In genomic region chr17:19766421-19767270, GRCh38 we compare ENCODE assay signal across 9 cellular contexts. TPM values are rescaled to one million over a fixed set of nuclear protein-coding genes. Genes with fewer than 3 reads are reported as not detected.
DNase-seq lines count a peak whose midpoint lies in the region; ATAC-seq and TF ChIP-seq lines count a peak whose summit lies in the region.
"Had no signal": no experiment of that assay in that cellular context is flagged by ENCODE, and none has a peak within 500 bp of the region (broad histone marks: within the 10 kb centered on the region; RNA-seq: fewer than 3 reads in every experiment).

No MANE protein-coding gene starts in this region.

- peaks cover 4% of the 10 kb centered on the region for H3K4me1 ChIP-seq in foreskin keratinocyte
- H3K4me1 ChIP-seq in tibial nerve, result peaks cover 0 to 48% (median 8%) of the 10 kb centered on the region in 4 donors
- H3K4me1 ChIP-seq: BLaER1 had no signal

- no peaks in the 10 kb centered on the region for H3K27me3 Mint-ChIP-seq in activated T-helper 2 cell treated with anti-CD3 and anti-CD28 coated beads, Interferon-gamma antibody, Interleukin-2, Interleukin-4, amounts not matched to agents 10 μg/mL and 5 μg/mL and 100 μg/mL, durations not matched to agents 14 hours and 24 hours and 36 hours (ENCODE audit: low read depth)
- H3K27me3 Mint-ChIP-seq in osteocyte (ENCODE audit: unreplicated experiment), result no peaks in the 10 kb centered on the region

- TF ChIP-seq CTCF in RWPE1 (conservative IDR thresholded peaks at IDR 0.05; ENCODE audit: low read depth), result peak; percentile 97
- TF ChIP-seq CTCF in foreskin keratinocyte (conservative IDR thresholded peaks at IDR 0.05), result peak; percentile 96
- TF ChIP-seq CTCF in osteocyte (IDR thresholded peaks at IDR 0.05), result peak; percentile 99
- peak; percentile 92 to 97 (median 97) for TF ChIP-seq CTCF in tibial nerve (IDR thresholded peaks at IDR 0.05)

- CTCF ChIA-PET in RWPE1 (lab: Yijun Ruan, JAX), result interaction anchor here (0.5 to 2.0 kb wide), 27 partner anchors 9 to 427 kb away, joined by 3 to 13 read pairs (median 4); partner anchors contain the start of genes B9D1 and SLC47A1

- peaks cover 0 to 5% (median 0%) of the 10 kb centered on the region in 3 donors for H3K36me3 ChIP-seq in tibial nerve
- H3K36me3 ChIP-seq: BLaER1 had no signal

- POLR2A ChIA-PET in RWPE1 (lab: Yijun Ruan, JAX; ENCODE audit: low non-redundant PET), result no interaction called here

- H3K27ac Mint-ChIP-seq in activated T-helper 2 cell treated with anti-CD3 and anti-CD28 coated beads, Interferon-gamma antibody, Interleukin-2, Interleukin-4, amounts not matched to agents 10 μg/mL and 5 μg/mL and 100 μg/mL, durations not matched to agents 14 hours and 24 hours and 36 hours, result no peak overlapping the region
- no peak overlapping the region for H3K27ac Mint-ChIP-seq in osteocyte (ENCODE audit: unreplicated experiment)

- no peak overlapping the region for H3K4me3 ChIP-seq in tibial nerve
- H3K4me3 ChIP-seq: BLaER1 had no signal

- no peaks in the 10 kb centered on the region for H3K9me3 Mint-ChIP-seq in activated T-helper 2 cell treated with anti-CD3 and anti-CD28 coated beads, Interferon-gamma antibody, Interleukin-2, Interleukin-4, amounts not matched to agents 10 μg/mL and 5 μg/mL and 100 μg/mL, durations not matched to agents 14 hours and 24 hours and 36 hours
- H3K9me3 Mint-ChIP-seq in osteocyte (ENCODE audit: unreplicated experiment), result no peaks in the 10 kb centered on the region

- DNase-seq in NCI-H1417 (lab: John Stamatoyannopoulos, UW) (peak; percentile 26 to 65 (median 48)), NCI-H1417 treated with DMSO at 0.1 percent for 48 hours (lab: John Stamatoyannopoulos, UW) (no peak), HuH-7.5 (ENCODE audit: low spot score) (peak; percentile 71), RWPE1 (ENCODE audit: low spot score) (peak; percentile 69), foreskin keratinocyte (peak in 1 of 2 donors; percentile 25), osteocyte (ENCODE audit: extremely low spot score, unreplicated experiment) (peak; percentile 94), tibial nerve (ENCODE audit: low spot score in 2 of 2) (peak; percentile 70 to 79)
- DNase-seq in activated T-helper 2 cell treated with anti-CD3 and anti-CD28 coated beads, Interferon-gamma antibody, Interleukin-2, Interleukin-4, amounts not matched to agents 10 μg/mL and 5 μg/mL and 100 μg/mL, durations not matched to agents 14 hours and 24 hours and 36 hours (ENCODE audit: low spot score), result peak; percentile 61

- H3K4me1 Mint-ChIP-seq in activated T-helper 2 cell treated with anti-CD3 and anti-CD28 coated beads, Interferon-gamma antibody, Interleukin-2, Interleukin-4, amounts not matched to agents 10 μg/mL and 5 μg/mL and 100 μg/mL, durations not matched to agents 14 hours and 24 hours and 36 hours (ENCODE audit: low read depth), result peaks cover 8% of the 10 kb centered on the region
- peaks cover 2% of the 10 kb centered on the region for H3K4me1 Mint-ChIP-seq in osteocyte (ENCODE audit: unreplicated experiment)

- no peak for TF ChIP-seq POLR2A in tibial nerve (IDR thresholded peaks at IDR 0.05)

- ATAC-seq in foreskin keratinocyte, result peak; percentile 84

- H3K36me3 Mint-ChIP-seq in activated T-helper 2 cell treated with anti-CD3 and anti-CD28 coated beads, Interferon-gamma antibody, Interleukin-2, Interleukin-4, amounts not matched to agents 10 μg/mL and 5 μg/mL and 100 μg/mL, durations not matched to agents 14 hours and 24 hours and 36 hours (ENCODE audit: low read depth), result no peaks in the 10 kb centered on the region
- H3K36me3 Mint-ChIP-seq in osteocyte (ENCODE audit: unreplicated experiment), result peaks cover 5% of the 10 kb centered on the region

- no peaks in the 10 kb centered on the region for H3K9me3 ChIP-seq in tibial nerve
- H3K9me3 ChIP-seq: BLaER1 had no signal

- H3K4me3 Mint-ChIP-seq in activated T-helper 2 cell treated with anti-CD3 and anti-CD28 coated beads, Interferon-gamma antibody, Interleukin-2, Interleukin-4, amounts not matched to agents 10 μg/mL and 5 μg/mL and 100 μg/mL, durations not matched to agents 14 hours and 24 hours and 36 hours (ENCODE audit: low read depth), result no peak overlapping the region
- no peak overlapping the region for H3K4me3 Mint-ChIP-seq in osteocyte (ENCODE audit: unreplicated experiment)

- H3K27ac ChIP-seq in RWPE1 (peak overlapping the region; percentile 62), foreskin keratinocyte (no peak overlapping the region), tibial nerve (peak overlapping the region in 1 of 4 donors; percentile 67)
- H3K27ac ChIP-seq: BLaER1 had no signal

- WGBS in tibial nerve, 2 donors, result 20 to 27% methylated on average over 9 to 12 of the region's 12 CpGs

- no peak for TF ChIP-seq EP300 in tibial nerve (IDR thresholded peaks at IDR 0.05)

- intact Hi-C loops in activated T-helper 2 cell treated with anti-CD3 and anti-CD28 coated beads, Interferon-gamma antibody, Interleukin-2, Interleukin-4, amounts not matched to agents 10 μg/mL and 5 μg/mL and 100 μg/mL, durations not matched to agents 14 hours and 24 hours and 36 hours (cut with micrococcal nuclease), result loop anchor here (1.0 to 10.0 kb wide), 3 partner anchors 122 to 392 kb away; partner anchors contain the start of genes ALDH3A2 and MAPK7

- H3K27me3 ChIP-seq in foreskin keratinocyte, result no peaks in the 10 kb centered on the region
- no peaks in the 10 kb centered on the region for H3K27me3 ChIP-seq in tibial nerve
- H3K27me3 ChIP-seq: BLaER1 had no signal

RNA-seq across cellular contexts. Expression of gene ALDH3A1, which starts 18.5 kb away (rescaled TPM):
- not detected in 2 replicates for total RNA-seq in activated T-helper 2 cell treated with anti-CD3 and anti-CD28 coated beads, Interferon-gamma antibody, Interleukin-2, Interleukin-4, amounts not matched to agents 10 μg/mL and 5 μg/mL and 100 μg/mL, durations not matched to agents 14 hours and 24 hours and 36 hours
- 0.95 and 1.0 TPM in 2 replicates for total RNA-seq in foreskin keratinocyte
- 1.1 and 1.3 TPM in 2 replicates for polyA plus RNA-seq in foreskin keratinocyte
- total RNA-seq in osteocyte, result 0.52 and 1.6 TPM in 2 replicates
- total RNA-seq in tibial nerve, result 1 to 10 TPM in 2 of 4 donors, under 1 TPM in 1, not detected in 1; 0.21 to 2.1 (median 1.7) TPM

RNA-seq across cellular contexts. Expression of gene SLC47A2, which starts 50.3 kb away (rescaled TPM):
- total RNA-seq in activated T-helper 2 cell treated with anti-CD3 and anti-CD28 coated beads, Interferon-gamma antibody, Interleukin-2, Interleukin-4, amounts not matched to agents 10 μg/mL and 5 μg/mL and 100 μg/mL, durations not matched to agents 14 hours and 24 hours and 36 hours, result not detected in 2 replicates
- total RNA-seq in foreskin keratinocyte, result 0.11 and 0.37 TPM in 2 replicates
- polyA plus RNA-seq in foreskin keratinocyte, result 0.07 and 0.18 TPM in 2 replicates
- total RNA-seq in osteocyte, result 0.16 and 0.24 TPM in 2 replicates
- not detected for total RNA-seq in tibial nerve
